In genomic region chr15:81301815-81302399, GRCh38 we compare ENCODE assay signal across 9 cellular contexts. TPM values are rescaled to one million over a fixed set of nuclear protein-coding genes. Genes with fewer than 3 reads are reported as not detected.
A peak's percentile ranks its signal among the peaks of the same experiment; 100 is the strongest.
DNase-seq lines count a peak whose midpoint lies in the region; ATAC-seq and TF ChIP-seq lines count a peak whose summit lies in the region.
"Had no signal": no experiment of that assay in that cellular context is flagged by ENCODE, and none has a peak within 500 bp of the region (broad histone marks: within the 10 kb centered on the region; RNA-seq: fewer than 3 reads in every experiment).

No MANE protein-coding gene starts in this region.

- peaks cover 0 to 2% (median 0%) of the 10 kb centered on the region in 3 experiments; a peak in 1 of 7 replicates for H3K36me3 Mint-ChIP-seq in H9 (ENCODE audit: insufficient read depth in 1 of 3, low read depth in 3 of 3)

- peaks cover 27% of the 10 kb centered on the region for H3K4me1 ChIP-seq in Karpas-422 (ENCODE audit: low read length)
- peaks cover 18 to 82% (median 28%) of the 10 kb centered on the region in 3 donors for H3K4me1 ChIP-seq in esophagus squamous epithelium
- peaks cover 13% of the 10 kb centered on the region for H3K4me1 ChIP-seq in smooth muscle cell (ENCODE audit: low read depth)
- H3K4me1 ChIP-seq in esophagus muscularis mucosa, result peaks cover 7 to 33% (median 19%) of the 10 kb centered on the region in 4 donors
- H3K4me1 ChIP-seq in H9 (ENCODE audit: insufficient read depth, low read length), result peaks cover 4% of the 10 kb centered on the region; the same call in 1 of the 2 replicates

- no peak overlapping the region for H4K8ac ChIP-seq in H9 (replicated peaks; ENCODE audit: insufficient read length, low read depth, low read length)

- no peak overlapping the region for H2BK120ac ChIP-seq in H9 (ENCODE audit: low read depth, low read length, poor library complexity, severe bottlenecking)

- no peaks in the 10 kb centered on the region for H3F3A ChIP-seq in smooth muscle cell (ENCODE audit: low read depth)

- H2BK20ac ChIP-seq in H9 (ENCODE audit: low read depth, low read length, poor library complexity, severe bottlenecking), result no peak overlapping the region

- H3K4me1 Mint-ChIP-seq in H9, result peaks cover 31 to 33% of the 10 kb centered on the region in 2 experiments

- no peak for TF ChIP-seq CTCF in esophagus squamous epithelium (IDR thresholded peaks at IDR 0.05)
- no peak for TF ChIP-seq CTCF in smooth muscle cell (IDR thresholded peaks at IDR 0.05; ENCODE audit: borderline replicate concordance, insufficient read depth, poor library complexity, severe bottlenecking)
- TF ChIP-seq CTCF in esophagus muscularis mucosa (IDR thresholded peaks at IDR 0.05), result no peak
- no peak for TF ChIP-seq CTCF in H9 (conservative IDR thresholded peaks at IDR 0.05)

- no peaks in the 10 kb centered on the region for H3K27me3 ChIP-seq in Karpas-422 (ENCODE audit: low read length)
- no peaks in the 10 kb centered on the region for H3K27me3 ChIP-seq in esophagus squamous epithelium
- no peaks in the 10 kb centered on the region for H3K27me3 ChIP-seq in smooth muscle cell (ENCODE audit: low read depth)
- peaks cover 0 to 6% (median 0%) of the 10 kb centered on the region in 4 donors for H3K27me3 ChIP-seq in esophagus muscularis mucosa
- no peaks in the 10 kb centered on the region for H3K27me3 ChIP-seq in H9 (ENCODE audit: insufficient read depth, low read length)

- no peak overlapping the region for H4K91ac ChIP-seq in H9 (ENCODE audit: insufficient read length, low read depth, low read length)

- no peaks in the 10 kb centered on the region for H3K9me2 ChIP-seq in Karpas-422 (replicated peaks; ENCODE audit: insufficient read depth, low read length)

- H3K27ac ChIP-seq in Karpas-422 (ENCODE audit: low read length), result peak overlapping the region; percentile 36
- H3K27ac ChIP-seq in esophagus squamous epithelium, result peak overlapping the region in 3 of 4 donors; percentile 17 to 81 (median 67)
- no peak overlapping the region for H3K27ac ChIP-seq in smooth muscle cell (ENCODE audit: low read depth)
- peak overlapping the region in 2 of 4 donors; percentile 5 to 27 for H3K27ac ChIP-seq in esophagus muscularis mucosa (replicated peaks in 1 of 4)
- no peak overlapping the region for H3K27ac ChIP-seq in H9 (ENCODE audit: insufficient read length, low read depth, low read length)
- H3K27ac ChIP-seq: epithelial cell of prostate had no signal

- H3K23ac ChIP-seq in H9 (ENCODE audit: insufficient read length, low read depth, low read length), result no peak overlapping the region

- TF ChIP-seq POLR2A in esophagus squamous epithelium (IDR thresholded peaks at IDR 0.05), result no peak
- no peak for TF ChIP-seq POLR2A in esophagus muscularis mucosa (IDR thresholded peaks at IDR 0.05; ENCODE audit: low read depth)

- no peaks in the 10 kb centered on the region for H3K79me1 ChIP-seq in H9 (ENCODE audit: insufficient read depth, low read depth, low read length, poor library complexity, severe bottlenecking)

- H3K79me2 ChIP-seq in Karpas-422 (ENCODE audit: low read length) (no peaks in the 10 kb centered on the region), smooth muscle cell (ENCODE audit: low read depth) (no peaks in the 10 kb centered on the region), H9 (ENCODE audit: insufficient read depth, low read length) (no peaks in the 10 kb centered on the region)

- intact Hi-C loops in esophagus squamous epithelium (cut with DNase I) (no loop called here), esophagus muscularis mucosa (cut with DNase I) (no loop called here)

- no peak overlapping the region for H2BK12ac ChIP-seq in H9 (ENCODE audit: insufficient read length, low read depth, low read length)

- H4K20me1 ChIP-seq in Karpas-422 (ENCODE audit: insufficient read depth, low read depth, low read length) (no peaks in the 10 kb centered on the region), smooth muscle cell (ENCODE audit: low read depth) (no peaks in the 10 kb centered on the region), H9 (ENCODE audit: control insufficient read depth, insufficient read depth, insufficient read length) (no peaks in the 10 kb centered on the region)

- H3T11ph ChIP-seq in H9 (ENCODE audit: low read length), result no peak overlapping the region

- H3K27me3 Mint-ChIP-seq in H9 (ENCODE audit: low read depth), result peaks cover 4% of the 10 kb centered on the region

- H2BK5ac ChIP-seq in H9 (ENCODE audit: insufficient read length, low read length), result no peak overlapping the region

- H3K4me3 ChIP-seq in Karpas-422 (ENCODE audit: low read length) (no peak overlapping the region), esophagus squamous epithelium (peak overlapping the region in 2 of 4 donors; percentile 7 to 23), smooth muscle cell (no peak overlapping the region), esophagus muscularis mucosa (no peak overlapping the region)

- H2BK15ac ChIP-seq in H9 (ENCODE audit: low read depth, low read length), result no peak overlapping the region

- TF ChIP-seq EP300 in esophagus muscularis mucosa (IDR thresholded peaks at IDR 0.05), result no peak

- no peaks in the 10 kb centered on the region for H3K9me3 Mint-ChIP-seq in H9

- no peak overlapping the region for H4K5ac ChIP-seq in H9 (ENCODE audit: insufficient read length, low read depth, low read length)

- 61 to 71% methylated on average over 3 to 4 of the region's 5 CpGs for WGBS in esophagus squamous epithelium, 2 donors
- 89% methylated on average over 5 of the region's 5 CpGs for WGBS in smooth muscle cell (ENCODE audit: low lambda C conversion rate)
- 87% methylated on average over 5 of the region's 5 CpGs for WGBS in esophagus muscularis mucosa
- WGBS in H9 (ENCODE audit: extremely low coverage, insufficient read length, low lambda C conversion rate), result no CpG with 5 or more reads among the region's 5 CpGs

- H3K9ac ChIP-seq in Karpas-422 (ENCODE audit: low read length), result no peak overlapping the region
- no peak overlapping the region for H3K9ac ChIP-seq in smooth muscle cell (ENCODE audit: low read depth)
- H3K9ac ChIP-seq in H9 (ENCODE audit: extremely low read depth, insufficient read length, low read length), result no peak overlapping the region

- no peaks in the 10 kb centered on the region for H3K9me3 ChIP-seq in Karpas-422 (ENCODE audit: low read length)
- H3K9me3 ChIP-seq in esophagus squamous epithelium, result no peaks in the 10 kb centered on the region
- H3K9me3 ChIP-seq in smooth muscle cell (replicated peaks; ENCODE audit: low read depth), result no peaks in the 10 kb centered on the region
- no peaks in the 10 kb centered on the region for H3K9me3 ChIP-seq in esophagus muscularis mucosa
- no peaks in the 10 kb centered on the region for H3K9me3 ChIP-seq in H9 (ENCODE audit: control insufficient read depth, low read depth, low read length)

- no peak overlapping the region for H3K14ac ChIP-seq in H9 (ENCODE audit: insufficient read depth, low read length)

- H3K4me2 ChIP-seq in Karpas-422 (ENCODE audit: low read depth, low read length, poor library complexity, severe bottlenecking) (peak overlapping the region; percentile 28), smooth muscle cell (no peak overlapping the region), H9 (ENCODE audit: insufficient read depth, insufficient read length, low read length) (no peak overlapping the region)

- no peak overlapping the region for H3K56ac ChIP-seq in H9 (ENCODE audit: insufficient read length, low read depth, low read length)

- H3K4me3 Mint-ChIP-seq in H9, result no peak overlapping the region

- H3K36me3 ChIP-seq in Karpas-422 (ENCODE audit: insufficient read depth, low read length), result no peaks in the 10 kb centered on the region
- H3K36me3 ChIP-seq in esophagus squamous epithelium, result peaks cover 0 to 53% (median under 1%) of the 10 kb centered on the region in 3 donors
- H3K36me3 ChIP-seq in smooth muscle cell (ENCODE audit: low read depth), result no peaks in the 10 kb centered on the region
- peaks cover 0 to 64% (median 33%) of the 10 kb centered on the region in 4 donors for H3K36me3 ChIP-seq in esophagus muscularis mucosa

- no peaks in the 10 kb centered on the region for H3K23me2 ChIP-seq in H9 (ENCODE audit: insufficient read length, low read depth, low read length, poor library complexity, severe bottlenecking)

- H2AK5ac ChIP-seq in H9 (ENCODE audit: insufficient read length, low read length), result no peak overlapping the region

- DNase-seq in Karpas-422, result peak; percentile 58
- DNase-seq in esophagus squamous epithelium (lab: John Stamatoyannopoulos, UW), result no peak
- DNase-seq in smooth muscle cell (lab: John Stamatoyannopoulos, UW; ENCODE audit: unreplicated experiment), result no peak
- no peak for DNase-seq in esophagus muscularis mucosa (ENCODE audit: extremely low spot score)
- DNase-seq in hippocampal formation (lab: John Stamatoyannopoulos, UW), result no peak
- DNase-seq in H9, result no peak

- no peak overlapping the region; a peak in 1 of 7 replicates for H3K27ac Mint-ChIP-seq in H9

- no peak overlapping the region for H3K4ac ChIP-seq in H9 (ENCODE audit: low read depth, low read length)

- H3K18ac ChIP-seq in H9 (ENCODE audit: insufficient read length, low read depth, low read length), result no peak overlapping the region

- H2AFZ ChIP-seq in Karpas-422 (ENCODE audit: low read length), result no peak overlapping the region
- no peak overlapping the region for H2AFZ ChIP-seq in smooth muscle cell (ENCODE audit: low read depth)
- H2AFZ ChIP-seq in H9 (ENCODE audit: low read length), result no peak overlapping the region

- peak; percentile 69 for ATAC-seq in GM18508 (IDR thresholded peaks at IDR 0.05; ENCODE audit: insufficient read depth, unreplicated experiment)
- ATAC-seq in GM21526 (IDR thresholded peaks at IDR 0.05; ENCODE audit: low FRiP score, unreplicated experiment), result peak; percentile 71

RNA-seq across cellular contexts. Expression of gene STARD5, which starts 22.0 kb away (rescaled TPM):
- total RNA-seq in Karpas-422 (2014; rRNA removed; shearing (Covaris generic); ENCODE audit: low replicate concordance), result 0.22 and 0.87 TPM in 2 replicates
- 10 to 100 TPM; 14.9 to 21.2 (median 17.5) TPM for total RNA-seq in esophagus squamous epithelium
- total RNA-seq in smooth muscle cell, result 3.3 and 6.2 TPM in 2 replicates
- polyA plus RNA-seq in smooth muscle cell, result 1.6 and 2.1 TPM in 2 replicates
- 1 to 10 TPM; 2.7 to 3.7 (median 3.0) TPM for total RNA-seq in esophagus muscularis mucosa
- total RNA-seq in H9 (2021), result 2.3 and 2.4 TPM in 2 replicates

Comparison
In these comparisons a context has a peak if more than half of its experiments do, and no peak if none do; other contexts are left out.
1. H3K27ac ChIP-seq: peak in Karpas-422 (single experiment) and esophagus squamous epithelium (3 of 4); none in smooth muscle cell (single experiment) and H9 (single experiment).